16 cellular contexts compared by ENCODE assay signal in the genomic region with DNA sequence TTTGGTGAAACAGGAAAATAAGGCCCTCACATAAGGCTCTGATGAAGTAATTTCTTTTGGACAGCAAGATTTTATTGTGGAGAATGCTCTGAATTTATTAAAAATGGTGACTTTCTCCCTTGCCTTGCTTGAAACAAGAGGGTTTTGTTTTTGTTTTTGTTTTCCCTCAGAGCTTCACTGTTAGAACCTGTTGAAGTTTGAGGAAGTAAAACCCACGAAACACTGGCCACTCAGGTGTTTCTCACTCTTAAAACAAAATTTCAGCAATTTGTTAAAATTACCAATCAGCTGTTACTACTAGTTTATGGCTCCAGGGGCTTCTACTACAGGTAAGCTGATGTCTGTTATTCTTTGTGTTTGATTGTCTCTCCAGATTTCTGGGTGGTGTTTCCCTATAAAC.
DNase-seq lines count a peak whose midpoint lies in the region; ATAC-seq and TF ChIP-seq lines count a peak whose summit lies in the region.
"Had no signal": no experiment of that assay in that cellular context is flagged by ENCODE, and none has a peak within 500 bp of the region (broad histone marks: within the 10 kb centered on the region; RNA-seq: fewer than 3 reads in every experiment).

No MANE protein-coding gene starts in this region.

- no peak overlapping the region for H3K27ac Mint-ChIP-seq in mesothelial cell of epicardium
- H3K27ac Mint-ChIP-seq in stimulated activated naive CD8-positive, alpha-beta T cell treated with anti-CD3 and anti-CD28 coated beads, Interleukin-15, amount 100 ng/mL, for 72 hours: no peak overlapping the region
- H3K27ac Mint-ChIP-seq: activated B cell treated with CpG ODN at 0.5 μM for 24 hours; activated naive CD4-positive, alpha-beta T cell treated with anti-CD3 and anti-CD28 coated beads for 36 hours; neural progenitor cell had no signal

- ATAC-seq in GM19328 (IDR thresholded peaks at IDR 0.05; ENCODE audit: unreplicated experiment) (peak; percentile 67), GM21576 (IDR thresholded peaks at IDR 0.05; ENCODE audit: unreplicated experiment) (peak; percentile 59), HG03103 (IDR thresholded peaks at IDR 0.05; ENCODE audit: low read depth, unreplicated experiment) (peak; percentile 64)
- ATAC-seq in stimulated activated naive CD8-positive, alpha-beta T cell treated with anti-CD3 and anti-CD28 coated beads, Interleukin-15, amount 100 ng/mL, for 72 hours: no peak

- TF ChIP-seq CTCF in GM10248 (IDR thresholded peaks at IDR 0.05; ENCODE audit: control extremely low read depth, extremely low read depth, low read depth, missing control alignments): no peak
- no peak for TF ChIP-seq CTCF in mesothelial cell of epicardium (IDR thresholded peaks at IDR 0.05; ENCODE audit: unreplicated experiment)

- no peaks in the 10 kb centered on the region for H3K4me1 Mint-ChIP-seq in mesothelial cell of epicardium
- no peaks in the 10 kb centered on the region for H3K4me1 Mint-ChIP-seq in stimulated activated naive CD8-positive, alpha-beta T cell treated with anti-CD3 and anti-CD28 coated beads, Interleukin-15, amount 100 ng/mL, for 72 hours
- H3K4me1 Mint-ChIP-seq: activated B cell treated with CpG ODN at 0.5 μM for 24 hours, neural progenitor cell had no signal

- no peak overlapping the region for H3K4me3 Mint-ChIP-seq in mesothelial cell of epicardium
- no peak overlapping the region for H3K4me3 Mint-ChIP-seq in stimulated activated naive CD8-positive, alpha-beta T cell treated with anti-CD3 and anti-CD28 coated beads, Interleukin-15, amount 100 ng/mL, for 72 hours
- H3K4me3 Mint-ChIP-seq: activated B cell treated with CpG ODN at 0.5 μM for 24 hours; activated naive CD4-positive, alpha-beta T cell treated with anti-CD3 and anti-CD28 coated beads for 36 hours; neural progenitor cell had no signal

- no peaks in the 10 kb centered on the region for H3K27me3 Mint-ChIP-seq in mesothelial cell of epicardium (ENCODE audit: low read depth)
- no peaks in the 10 kb centered on the region for H3K27me3 Mint-ChIP-seq in stimulated activated naive CD8-positive, alpha-beta T cell treated with anti-CD3 and anti-CD28 coated beads, Interleukin-15, amount 100 ng/mL, for 72 hours

- H3K36me3 Mint-ChIP-seq in mesothelial cell of epicardium: peaks cover 9% of the 10 kb centered on the region
- H3K36me3 Mint-ChIP-seq: neural progenitor cell had no signal

- CTCF ChIA-PET in GM10248 (lab: Yijun Ruan, JAX): no interaction called here

- POLR2A ChIA-PET in GM10248 (lab: Yijun Ruan, JAX): no interaction called here

- DNase-seq in GM10248 (ENCODE audit: extremely low spot score): peak; percentile 35
- no peak for DNase-seq in NCI-H524 (lab: John Stamatoyannopoulos, UW)
- no peak for DNase-seq in mesothelial cell of epicardium (ENCODE audit: low spot score in 2 of 2, unreplicated experiment in 2 of 2)
- no peak for DNase-seq in stimulated activated naive CD8-positive, alpha-beta T cell treated with anti-CD3 and anti-CD28 coated beads, Interleukin-15, amount 100 ng/mL, for 72 hours
- no peak for DNase-seq in NCI-H187 treated with DMSO at 0.1 percent for 48 hours (lab: John Stamatoyannopoulos, UW)
- DNase-seq: activated B cell treated with CpG ODN at 0.5 μM for 24 hours; activated naive CD4-positive, alpha-beta T cell treated with anti-CD3 and anti-CD28 coated beads for 36 hours; DMS53; NCI-H1930; NCI-H526 treated with DMSO at 0.1 percent for 48 hours; retina; substantia nigra had no signal

- peaks cover 23% of the 10 kb centered on the region for H3K9me3 Mint-ChIP-seq in mesothelial cell of epicardium
- peaks cover 6 to 7% of the 10 kb centered on the region in 2 donors for H3K9me3 Mint-ChIP-seq in stimulated activated naive CD8-positive, alpha-beta T cell treated with anti-CD3 and anti-CD28 coated beads, Interleukin-15, amount 100 ng/mL, for 72 hours
- H3K9me3 Mint-ChIP-seq: neural progenitor cell had no signal
